1 cellular context compared by ENCODE assay signal in the genomic region with DNA sequence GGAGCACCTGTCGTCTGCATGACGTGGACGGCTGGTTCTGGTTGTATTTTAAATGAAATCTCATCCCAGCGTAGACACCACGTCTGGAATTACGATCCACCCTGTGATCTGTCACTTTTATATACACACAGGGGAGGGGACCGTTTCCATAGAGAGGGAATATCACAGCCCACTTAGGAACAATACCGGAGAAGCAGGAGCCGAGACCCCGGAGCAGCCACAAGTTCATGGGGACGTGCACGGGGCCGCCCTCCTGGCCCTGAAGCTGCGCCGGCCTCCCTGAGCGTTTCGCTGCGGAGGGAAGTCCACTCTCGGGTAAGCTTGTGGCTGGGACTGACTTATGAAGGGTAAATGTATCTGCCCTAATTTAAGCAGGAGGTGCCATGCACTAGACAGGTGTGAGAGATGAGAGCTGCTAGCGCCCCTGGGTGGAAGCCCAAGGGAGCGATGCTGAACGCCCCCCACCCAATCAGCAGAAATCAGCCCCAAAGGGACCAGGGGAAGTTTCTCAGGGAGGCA.
TF ChIP-seq lines count a peak whose summit lies in the region.

A gene with protein sequence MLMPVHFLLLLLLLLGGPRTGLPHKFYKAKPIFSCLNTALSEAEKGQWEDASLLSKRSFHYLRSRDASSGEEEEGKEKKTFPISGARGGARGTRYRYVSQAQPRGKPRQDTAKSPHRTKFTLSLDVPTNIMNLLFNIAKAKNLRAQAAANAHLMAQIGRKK (plus strand): TSS at position 51 of the 519 bp plus-strand sequence. CDS start 8,755 bp downstream, outside the sequence.

TF ChIP-seq in H1, 55 proteins besides CTCF, POLR2A, EP300 and RAD21:
- TF ChIP-seq, protein P1, sequence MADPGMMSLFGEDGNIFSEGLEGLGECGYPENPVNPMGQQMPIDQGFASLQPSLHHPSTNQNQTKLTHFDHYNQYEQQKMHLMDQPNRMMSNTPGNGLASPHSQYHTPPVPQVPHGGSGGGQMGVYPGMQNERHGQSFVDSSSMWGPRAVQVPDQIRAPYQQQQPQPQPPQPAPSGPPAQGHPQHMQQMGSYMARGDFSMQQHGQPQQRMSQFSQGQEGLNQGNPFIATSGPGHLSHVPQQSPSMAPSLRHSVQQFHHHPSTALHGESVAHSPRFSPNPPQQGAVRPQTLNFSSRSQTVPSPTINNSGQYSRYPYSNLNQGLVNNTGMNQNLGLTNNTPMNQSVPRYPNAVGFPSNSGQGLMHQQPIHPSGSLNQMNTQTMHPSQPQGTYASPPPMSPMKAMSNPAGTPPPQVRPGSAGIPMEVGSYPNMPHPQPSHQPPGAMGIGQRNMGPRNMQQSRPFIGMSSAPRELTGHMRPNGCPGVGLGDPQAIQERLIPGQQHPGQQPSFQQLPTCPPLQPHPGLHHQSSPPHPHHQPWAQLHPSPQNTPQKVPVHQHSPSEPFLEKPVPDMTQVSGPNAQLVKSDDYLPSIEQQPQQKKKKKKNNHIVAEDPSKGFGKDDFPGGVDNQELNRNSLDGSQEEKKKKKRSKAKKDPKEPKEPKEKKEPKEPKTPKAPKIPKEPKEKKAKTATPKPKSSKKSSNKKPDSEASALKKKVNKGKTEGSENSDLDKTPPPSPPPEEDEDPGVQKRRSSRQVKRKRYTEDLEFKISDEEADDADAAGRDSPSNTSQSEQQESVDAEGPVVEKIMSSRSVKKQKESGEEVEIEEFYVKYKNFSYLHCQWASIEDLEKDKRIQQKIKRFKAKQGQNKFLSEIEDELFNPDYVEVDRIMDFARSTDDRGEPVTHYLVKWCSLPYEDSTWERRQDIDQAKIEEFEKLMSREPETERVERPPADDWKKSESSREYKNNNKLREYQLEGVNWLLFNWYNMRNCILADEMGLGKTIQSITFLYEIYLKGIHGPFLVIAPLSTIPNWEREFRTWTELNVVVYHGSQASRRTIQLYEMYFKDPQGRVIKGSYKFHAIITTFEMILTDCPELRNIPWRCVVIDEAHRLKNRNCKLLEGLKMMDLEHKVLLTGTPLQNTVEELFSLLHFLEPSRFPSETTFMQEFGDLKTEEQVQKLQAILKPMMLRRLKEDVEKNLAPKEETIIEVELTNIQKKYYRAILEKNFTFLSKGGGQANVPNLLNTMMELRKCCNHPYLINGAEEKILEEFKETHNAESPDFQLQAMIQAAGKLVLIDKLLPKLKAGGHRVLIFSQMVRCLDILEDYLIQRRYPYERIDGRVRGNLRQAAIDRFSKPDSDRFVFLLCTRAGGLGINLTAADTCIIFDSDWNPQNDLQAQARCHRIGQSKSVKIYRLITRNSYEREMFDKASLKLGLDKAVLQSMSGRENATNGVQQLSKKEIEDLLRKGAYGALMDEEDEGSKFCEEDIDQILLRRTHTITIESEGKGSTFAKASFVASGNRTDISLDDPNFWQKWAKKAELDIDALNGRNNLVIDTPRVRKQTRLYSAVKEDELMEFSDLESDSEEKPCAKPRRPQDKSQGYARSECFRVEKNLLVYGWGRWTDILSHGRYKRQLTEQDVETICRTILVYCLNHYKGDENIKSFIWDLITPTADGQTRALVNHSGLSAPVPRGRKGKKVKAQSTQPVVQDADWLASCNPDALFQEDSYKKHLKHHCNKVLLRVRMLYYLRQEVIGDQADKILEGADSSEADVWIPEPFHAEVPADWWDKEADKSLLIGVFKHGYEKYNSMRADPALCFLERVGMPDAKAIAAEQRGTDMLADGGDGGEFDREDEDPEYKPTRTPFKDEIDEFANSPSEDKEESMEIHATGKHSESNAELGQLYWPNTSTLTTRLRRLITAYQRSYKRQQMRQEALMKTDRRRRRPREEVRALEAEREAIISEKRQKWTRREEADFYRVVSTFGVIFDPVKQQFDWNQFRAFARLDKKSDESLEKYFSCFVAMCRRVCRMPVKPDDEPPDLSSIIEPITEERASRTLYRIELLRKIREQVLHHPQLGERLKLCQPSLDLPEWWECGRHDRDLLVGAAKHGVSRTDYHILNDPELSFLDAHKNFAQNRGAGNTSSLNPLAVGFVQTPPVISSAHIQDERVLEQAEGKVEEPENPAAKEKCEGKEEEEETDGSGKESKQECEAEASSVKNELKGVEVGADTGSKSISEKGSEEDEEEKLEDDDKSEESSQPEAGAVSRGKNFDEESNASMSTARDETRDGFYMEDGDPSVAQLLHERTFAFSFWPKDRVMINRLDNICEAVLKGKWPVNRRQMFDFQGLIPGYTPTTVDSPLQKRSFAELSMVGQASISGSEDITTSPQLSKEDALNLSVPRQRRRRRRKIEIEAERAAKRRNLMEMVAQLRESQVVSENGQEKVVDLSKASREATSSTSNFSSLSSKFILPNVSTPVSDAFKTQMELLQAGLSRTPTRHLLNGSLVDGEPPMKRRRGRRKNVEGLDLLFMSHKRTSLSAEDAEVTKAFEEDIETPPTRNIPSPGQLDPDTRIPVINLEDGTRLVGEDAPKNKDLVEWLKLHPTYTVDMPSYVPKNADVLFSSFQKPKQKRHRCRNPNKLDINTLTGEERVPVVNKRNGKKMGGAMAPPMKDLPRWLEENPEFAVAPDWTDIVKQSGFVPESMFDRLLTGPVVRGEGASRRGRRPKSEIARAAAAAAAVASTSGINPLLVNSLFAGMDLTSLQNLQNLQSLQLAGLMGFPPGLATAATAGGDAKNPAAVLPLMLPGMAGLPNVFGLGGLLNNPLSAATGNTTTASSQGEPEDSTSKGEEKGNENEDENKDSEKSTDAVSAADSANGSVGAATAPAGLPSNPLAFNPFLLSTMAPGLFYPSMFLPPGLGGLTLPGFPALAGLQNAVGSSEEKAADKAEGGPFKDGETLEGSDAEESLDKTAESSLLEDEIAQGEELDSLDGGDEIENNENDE (IDR thresholded peaks at IDR 0.05; ENCODE audit: insufficient replicate concordance, low read length): no peak
- TF ChIP-seq SIRT6 (IDR thresholded peaks at IDR 0.05; ENCODE audit: low read length): no peak
- no peak for TF ChIP-seq BACH1 (IDR thresholded peaks at IDR 0.05; ENCODE audit: low read length)
- TF ChIP-seq POU5F1 (IDR thresholded peaks at IDR 0.05; ENCODE audit: low read depth, low read length): no peak
- no peak for TF ChIP-seq POLR2AphosphoS5 (IDR thresholded peaks at IDR 0.05; ENCODE audit: low read depth, low read length)
- TF ChIP-seq TCF12 (IDR thresholded peaks at IDR 0.05; ENCODE audit: low read depth, low read length): no peak
TF ChIP-seq in H1: peak in this region for 0.
